In the genomic region with DNA sequence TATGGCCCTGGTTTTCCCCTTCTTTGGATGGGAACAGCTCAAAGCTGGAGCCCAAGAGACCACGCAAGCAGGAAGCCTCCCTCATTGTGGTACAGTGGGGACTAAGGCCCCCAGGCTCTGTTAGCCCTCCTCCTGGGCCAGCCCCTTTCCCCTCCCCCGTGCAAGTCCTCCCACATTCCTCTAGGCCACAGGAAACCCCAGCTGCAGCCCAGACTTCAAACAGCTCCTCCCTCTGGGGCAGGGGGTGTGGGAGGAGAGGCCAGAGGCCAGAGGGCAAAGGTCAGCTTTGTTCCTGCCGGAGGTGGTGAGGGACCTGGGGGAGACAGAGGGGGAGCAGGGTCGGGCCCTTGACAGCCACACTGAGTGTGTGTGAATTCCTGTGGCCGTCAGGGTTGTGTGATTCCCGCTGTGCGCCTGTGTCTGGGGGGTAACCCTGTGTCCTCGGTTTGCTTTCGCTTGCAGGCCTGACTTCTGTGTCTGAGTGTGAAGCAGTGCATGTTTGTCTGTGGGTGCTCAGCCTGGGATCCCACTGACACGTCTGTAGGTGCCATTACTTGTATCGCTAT, we compare ENCODE assay signal across 1 cellular context.
TF ChIP-seq lines count a peak whose summit lies in the region.

No MANE protein-coding gene starts in this region.

TF ChIP-seq in HepG2, 621 proteins besides CTCF, POLR2A, EP300 and RAD21 (continued from another document and continues in another):
- TF ChIP-seq CHCHD3 (CRISPR knock-in tag; IDR thresholded peaks at IDR 0.05) (no peak), ZNF639 (CRISPR knock-in tag; conservative IDR thresholded peaks at IDR 0.05) (no peak), XRCC5 (optimal IDR thresholded peaks at IDR 0.05; ENCODE audit: low read length) (peak; percentile 86), ZNF589 (CRISPR knock-in tag; conservative IDR thresholded peaks at IDR 0.05) (0 out of 2 replicates have a peak, but pooled peaks have one; percentile 35), ZNF564 (CRISPR knock-in tag; IDR thresholded peaks at IDR 0.05) (peak; percentile 16; the same call in 1 of the 2 replicates), TCF7L2 (IDR thresholded peaks at IDR 0.05; ENCODE audit: low read depth, low read length) (peak; percentile 87), CSRNP2 (CRISPR knock-in tag; conservative IDR thresholded peaks at IDR 0.05; ENCODE audit: low read depth) (no peak), ZNF496 (CRISPR knock-in tag; IDR thresholded peaks at IDR 0.05; ENCODE audit: insufficient replicate concordance) (no peak), ZNF10 (CRISPR knock-in tag; IDR thresholded peaks at IDR 0.05; ENCODE audit: borderline replicate concordance, low read depth) (no peak), FOXK1 (CRISPR knock-in tag; IDR thresholded peaks at IDR 0.05; ENCODE audit: borderline replicate concordance, low read depth) (peak; percentile 32; the same call in 1 of the 2 replicates), GATAD2A (CRISPR knock-in tag; IDR thresholded peaks at IDR 0.05) (peak; percentile 95), KDM3A (CRISPR knock-in tag; IDR thresholded peaks at IDR 0.05; ENCODE audit: low read depth) (peak; percentile 95), KMT2B (CRISPR knock-in tag; IDR thresholded peaks at IDR 0.05) (no peak), RARA (CRISPR knock-in tag; IDR thresholded peaks at IDR 0.05) (peak; percentile 95), EZH2 (conservative IDR thresholded peaks at IDR 0.05; ENCODE audit: low read depth, low read length) (no peak), HMGA1 (CRISPR knock-in tag; conservative IDR thresholded peaks at IDR 0.05) (no peak), HMG20A (CRISPR knock-in tag; IDR thresholded peaks at IDR 0.05; ENCODE audit: borderline replicate concordance) (peak; percentile 98), KLF15 (CRISPR knock-in tag; IDR thresholded peaks at IDR 0.05; ENCODE audit: borderline replicate concordance) (no peak), GLMP (CRISPR knock-in tag; IDR thresholded peaks at IDR 0.05; ENCODE audit: borderline replicate concordance) (no peak), POGK (CRISPR knock-in tag; conservative IDR thresholded peaks at IDR 0.05) (peak; percentile 78), ZNF383 (CRISPR knock-in tag; IDR thresholded peaks at IDR 0.05; ENCODE audit: borderline replicate concordance) (peak; percentile 78; the same call in 1 of the 2 replicates), HHEX (CRISPR knock-in tag; IDR thresholded peaks at IDR 0.05) (0 out of 2 replicates have a peak, but pooled peaks have one; percentile 16), DBP (CRISPR knock-in tag; IDR thresholded peaks at IDR 0.05; ENCODE audit: not compliant biosample characterization) (no peak), ASH2L (IDR thresholded peaks at IDR 0.05; ENCODE audit: insufficient read length, low read depth, low read length) (peak; percentile 56), ZC3H13 (CRISPR knock-in tag; IDR thresholded peaks at IDR 0.05) (no peak), DRAP1 (CRISPR knock-in tag; IDR thresholded peaks at IDR 0.05) (peak; percentile 66), PAWR (CRISPR knock-in tag; IDR thresholded peaks at IDR 0.05; ENCODE audit: borderline replicate concordance) (no peak), ZNF761 (CRISPR knock-in tag; conservative IDR thresholded peaks at IDR 0.05) (peak; percentile 72; the same call in 1 of the 2 replicates), PHB2 (IDR thresholded peaks at IDR 0.05; ENCODE audit: partially characterized antibody) (no peak), TP53 (CRISPR knock-in tag; conservative IDR thresholded peaks at IDR 0.05) (no peak)
- TF ChIP-seq, protein P1, sequence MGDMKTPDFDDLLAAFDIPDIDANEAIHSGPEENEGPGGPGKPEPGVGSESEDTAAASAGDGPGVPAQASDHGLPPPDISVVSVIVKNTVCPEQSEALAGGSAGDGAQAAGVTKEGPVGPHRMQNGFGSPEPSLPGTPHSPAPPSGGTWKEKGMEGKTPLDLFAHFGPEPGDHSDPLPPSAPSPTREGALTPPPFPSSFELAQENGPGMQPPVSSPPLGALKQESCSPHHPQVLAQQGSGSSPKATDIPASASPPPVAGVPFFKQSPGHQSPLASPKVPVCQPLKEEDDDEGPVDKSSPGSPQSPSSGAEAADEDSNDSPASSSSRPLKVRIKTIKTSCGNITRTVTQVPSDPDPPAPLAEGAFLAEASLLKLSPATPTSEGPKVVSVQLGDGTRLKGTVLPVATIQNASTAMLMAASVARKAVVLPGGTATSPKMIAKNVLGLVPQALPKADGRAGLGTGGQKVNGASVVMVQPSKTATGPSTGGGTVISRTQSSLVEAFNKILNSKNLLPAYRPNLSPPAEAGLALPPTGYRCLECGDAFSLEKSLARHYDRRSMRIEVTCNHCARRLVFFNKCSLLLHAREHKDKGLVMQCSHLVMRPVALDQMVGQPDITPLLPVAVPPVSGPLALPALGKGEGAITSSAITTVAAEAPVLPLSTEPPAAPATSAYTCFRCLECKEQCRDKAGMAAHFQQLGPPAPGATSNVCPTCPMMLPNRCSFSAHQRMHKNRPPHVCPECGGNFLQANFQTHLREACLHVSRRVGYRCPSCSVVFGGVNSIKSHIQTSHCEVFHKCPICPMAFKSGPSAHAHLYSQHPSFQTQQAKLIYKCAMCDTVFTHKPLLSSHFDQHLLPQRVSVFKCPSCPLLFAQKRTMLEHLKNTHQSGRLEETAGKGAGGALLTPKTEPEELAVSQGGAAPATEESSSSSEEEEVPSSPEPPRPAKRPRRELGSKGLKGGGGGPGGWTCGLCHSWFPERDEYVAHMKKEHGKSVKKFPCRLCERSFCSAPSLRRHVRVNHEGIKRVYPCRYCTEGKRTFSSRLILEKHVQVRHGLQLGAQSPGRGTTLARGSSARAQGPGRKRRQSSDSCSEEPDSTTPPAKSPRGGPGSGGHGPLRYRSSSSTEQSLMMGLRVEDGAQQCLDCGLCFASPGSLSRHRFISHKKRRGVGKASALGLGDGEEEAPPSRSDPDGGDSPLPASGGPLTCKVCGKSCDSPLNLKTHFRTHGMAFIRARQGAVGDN (CRISPR knock-in tag; IDR thresholded peaks at IDR 0.05) = peak; percentile 96
- TF ChIP-seq, protein P2, sequence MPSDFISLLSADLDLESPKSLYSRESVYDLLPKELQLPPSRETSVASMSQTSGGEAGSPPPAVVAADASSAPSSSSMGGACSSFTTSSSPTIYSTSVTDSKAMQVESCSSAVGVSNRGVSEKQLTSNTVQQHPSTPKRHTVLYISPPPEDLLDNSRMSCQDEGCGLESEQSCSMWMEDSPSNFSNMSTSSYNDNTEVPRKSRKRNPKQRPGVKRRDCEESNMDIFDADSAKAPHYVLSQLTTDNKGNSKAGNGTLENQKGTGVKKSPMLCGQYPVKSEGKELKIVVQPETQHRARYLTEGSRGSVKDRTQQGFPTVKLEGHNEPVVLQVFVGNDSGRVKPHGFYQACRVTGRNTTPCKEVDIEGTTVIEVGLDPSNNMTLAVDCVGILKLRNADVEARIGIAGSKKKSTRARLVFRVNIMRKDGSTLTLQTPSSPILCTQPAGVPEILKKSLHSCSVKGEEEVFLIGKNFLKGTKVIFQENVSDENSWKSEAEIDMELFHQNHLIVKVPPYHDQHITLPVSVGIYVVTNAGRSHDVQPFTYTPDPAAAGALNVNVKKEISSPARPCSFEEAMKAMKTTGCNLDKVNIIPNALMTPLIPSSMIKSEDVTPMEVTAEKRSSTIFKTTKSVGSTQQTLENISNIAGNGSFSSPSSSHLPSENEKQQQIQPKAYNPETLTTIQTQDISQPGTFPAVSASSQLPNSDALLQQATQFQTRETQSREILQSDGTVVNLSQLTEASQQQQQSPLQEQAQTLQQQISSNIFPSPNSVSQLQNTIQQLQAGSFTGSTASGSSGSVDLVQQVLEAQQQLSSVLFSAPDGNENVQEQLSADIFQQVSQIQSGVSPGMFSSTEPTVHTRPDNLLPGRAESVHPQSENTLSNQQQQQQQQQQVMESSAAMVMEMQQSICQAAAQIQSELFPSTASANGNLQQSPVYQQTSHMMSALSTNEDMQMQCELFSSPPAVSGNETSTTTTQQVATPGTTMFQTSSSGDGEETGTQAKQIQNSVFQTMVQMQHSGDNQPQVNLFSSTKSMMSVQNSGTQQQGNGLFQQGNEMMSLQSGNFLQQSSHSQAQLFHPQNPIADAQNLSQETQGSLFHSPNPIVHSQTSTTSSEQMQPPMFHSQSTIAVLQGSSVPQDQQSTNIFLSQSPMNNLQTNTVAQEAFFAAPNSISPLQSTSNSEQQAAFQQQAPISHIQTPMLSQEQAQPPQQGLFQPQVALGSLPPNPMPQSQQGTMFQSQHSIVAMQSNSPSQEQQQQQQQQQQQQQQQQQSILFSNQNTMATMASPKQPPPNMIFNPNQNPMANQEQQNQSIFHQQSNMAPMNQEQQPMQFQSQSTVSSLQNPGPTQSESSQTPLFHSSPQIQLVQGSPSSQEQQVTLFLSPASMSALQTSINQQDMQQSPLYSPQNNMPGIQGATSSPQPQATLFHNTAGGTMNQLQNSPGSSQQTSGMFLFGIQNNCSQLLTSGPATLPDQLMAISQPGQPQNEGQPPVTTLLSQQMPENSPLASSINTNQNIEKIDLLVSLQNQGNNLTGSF (CRISPR knock-in tag; IDR thresholded peaks at IDR 0.05) = no peak
- TF ChIP-seq, protein P3, sequence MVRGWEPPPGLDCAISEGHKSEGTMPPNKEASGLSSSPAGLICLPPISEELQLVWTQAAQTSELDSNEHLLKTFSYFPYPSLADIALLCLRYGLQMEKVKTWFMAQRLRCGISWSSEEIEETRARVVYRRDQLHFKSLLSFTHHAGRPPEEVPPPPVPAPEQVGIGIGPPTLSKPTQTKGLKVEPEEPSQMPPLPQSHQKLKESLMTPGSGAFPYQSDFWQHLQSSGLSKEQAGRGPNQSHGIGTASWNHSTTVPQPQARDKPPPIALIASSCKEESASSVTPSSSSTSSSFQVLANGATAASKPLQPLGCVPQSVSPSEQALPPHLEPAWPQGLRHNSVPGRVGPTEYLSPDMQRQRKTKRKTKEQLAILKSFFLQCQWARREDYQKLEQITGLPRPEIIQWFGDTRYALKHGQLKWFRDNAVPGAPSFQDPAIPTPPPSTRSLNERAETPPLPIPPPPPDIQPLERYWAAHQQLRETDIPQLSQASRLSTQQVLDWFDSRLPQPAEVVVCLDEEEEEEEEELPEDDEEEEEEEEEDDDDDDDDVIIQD (CRISPR knock-in tag; IDR thresholded peaks at IDR 0.05; ENCODE audit: low read depth) = no peak
- TF ChIP-seq, protein P4, sequence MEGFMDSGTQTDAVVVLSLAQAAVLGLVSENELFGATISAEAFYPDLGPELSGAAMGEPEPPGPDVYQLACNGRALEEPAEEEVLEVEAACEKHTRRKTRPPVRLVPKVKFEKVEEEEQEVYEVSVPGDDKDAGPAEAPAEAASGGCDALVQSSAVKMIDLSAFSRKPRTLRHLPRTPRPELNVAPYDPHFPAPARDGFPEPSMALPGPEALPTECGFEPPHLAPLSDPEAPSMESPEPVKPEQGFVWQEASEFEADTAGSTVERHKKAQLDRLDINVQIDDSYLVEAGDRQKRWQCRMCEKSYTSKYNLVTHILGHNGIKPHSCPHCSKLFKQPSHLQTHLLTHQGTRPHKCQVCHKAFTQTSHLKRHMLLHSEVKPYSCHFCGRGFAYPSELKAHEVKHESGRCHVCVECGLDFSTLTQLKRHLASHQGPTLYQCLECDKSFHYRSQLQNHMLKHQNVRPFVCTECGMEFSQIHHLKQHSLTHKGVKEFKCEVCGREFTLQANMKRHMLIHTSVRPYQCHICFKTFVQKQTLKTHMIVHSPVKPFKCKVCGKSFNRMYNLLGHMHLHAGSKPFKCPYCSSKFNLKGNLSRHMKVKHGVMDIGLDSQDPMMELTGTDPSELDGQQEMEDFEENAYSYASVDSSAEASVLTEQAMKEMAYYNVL (CRISPR knock-in tag; IDR thresholded peaks at IDR 0.05; ENCODE audit: borderline replicate concordance) = peak; percentile 80; the same call in 1 of the 2 replicates
